In genomic region chr6:44126320-44127149, GRCh38 we compare ENCODE assay signal across 8 cellular contexts. TPM values are rescaled to one million over a fixed set of nuclear protein-coding genes. Genes with fewer than 3 reads are reported as not detected.
DNase-seq lines count a peak whose midpoint lies in the region; ATAC-seq and TF ChIP-seq lines count a peak whose summit lies in the region.

No MANE protein-coding gene starts in this region.

- CTCF ChIA-PET in activated naive CD4-positive, alpha-beta T cell treated with anti-CD3 and anti-CD28 coated beads for 36 hours (lab: Charles Lee), result interaction anchor here (1.2 kb wide), 1 partner anchor 95 kb away, joined by 3 read pairs; no protein-coding TSS in a partner anchor

- peak overlapping the region; percentile 67 for H3K4me3 ChIP-seq in SJCRH30
- H3K4me3 ChIP-seq in parathyroid adenoma (ENCODE audit: low read depth, low read length), result peak overlapping the region; percentile 60
- H3K4me3 ChIP-seq in tibial nerve, result peak overlapping the region; percentile 66 to 97 (median 83)

- peak; percentile 54 for ATAC-seq in GM18868 (IDR thresholded peaks at IDR 0.05; ENCODE audit: unreplicated experiment)
- ATAC-seq in HG03159 (IDR thresholded peaks at IDR 0.05; ENCODE audit: unreplicated experiment), result peak; percentile 61

- peak overlapping the region; percentile 88 for H3K4me3 Mint-ChIP-seq in activated naive CD4-positive, alpha-beta T cell treated with anti-CD3 and anti-CD28 coated beads for 36 hours

- no peaks in the 10 kb centered on the region for H3K27me3 Mint-ChIP-seq in activated naive CD4-positive, alpha-beta T cell treated with anti-CD3 and anti-CD28 coated beads for 36 hours (ENCODE audit: low read depth)

- in situ Hi-C loops in ACHN (cut with HindIII; ENCODE audit: low pct_ligation_motif_present, low pct_unique_long_range_greater_than_20kb, low sequenced_read_pairs), result no loop called here

- no peak for TF ChIP-seq EP300 in tibial nerve (IDR thresholded peaks at IDR 0.05)

- intact Hi-C loops in activated naive CD4-positive, alpha-beta T cell treated with anti-CD3 and anti-CD28 coated beads for 36 hours (cut with micrococcal nuclease), result loop anchor here (1.0 to 2.0 kb wide), 10 partner anchors 25 to 610 kb away; partner anchors contain the start of genes CDC5L, GTPBP2, NFKBIE and POLR1C

- H3K4me1 ChIP-seq in SJCRH30 (peaks cover 11% of the 10 kb centered on the region), parathyroid adenoma (peaks cover 5% of the 10 kb centered on the region), tibial nerve (peaks cover 5 to 58% (median 39%) of the 10 kb centered on the region in 4 donors)

- H2AFZ ChIP-seq in parathyroid adenoma, result peak overlapping the region; percentile 29

- H3K36me3 ChIP-seq in SJCRH30 (no peaks in the 10 kb centered on the region; the same call in 1 of the 2 replicates), parathyroid adenoma (ENCODE audit: control insufficient read depth, insufficient read depth, low read length) (no peaks in the 10 kb centered on the region), tibial nerve (no peaks in the 10 kb centered on the region)

- TF ChIP-seq POLR2A in tibial nerve (IDR thresholded peaks at IDR 0.05), result no peak

- peaks cover 5% of the 10 kb centered on the region for H3K36me3 Mint-ChIP-seq in activated naive CD4-positive, alpha-beta T cell treated with anti-CD3 and anti-CD28 coated beads for 36 hours (ENCODE audit: low read depth)

- peak overlapping the region; percentile 68 for H3K4me2 ChIP-seq in parathyroid adenoma (ENCODE audit: low read length)

- H3K9me3 ChIP-seq in SJCRH30 (replicated peaks) (no peaks in the 10 kb centered on the region), parathyroid adenoma (ENCODE audit: control insufficient read depth, low read length) (no peaks in the 10 kb centered on the region), tibial nerve (no peaks in the 10 kb centered on the region)

- H3K9ac ChIP-seq in parathyroid adenoma, result no peak overlapping the region

- no peaks in the 10 kb centered on the region for H3K9me3 Mint-ChIP-seq in activated naive CD4-positive, alpha-beta T cell treated with anti-CD3 and anti-CD28 coated beads for 36 hours

- WGBS in tibial nerve, 2 donors, result 1 to 2% methylated on average over 30 of the region's 31 CpGs

- DNase-seq in ACHN (peak; percentile 61), SJCRH30 (peak; percentile 59 to 68), globus pallidus (ENCODE audit: low spot score) (peak; percentile 20), tibial nerve (ENCODE audit: low spot score in 2 of 2) (peak in 1 of 2 donors; percentile 25)
- DNase-seq in activated naive CD4-positive, alpha-beta T cell treated with anti-CD3 and anti-CD28 coated beads for 36 hours, result peak; percentile 95

- TF ChIP-seq CTCF in parathyroid adenoma (IDR thresholded peaks at IDR 0.05) (no peak), tibial nerve (IDR thresholded peaks at IDR 0.05) (no peak)

- peak overlapping the region; percentile 93 for H3K27ac Mint-ChIP-seq in activated naive CD4-positive, alpha-beta T cell treated with anti-CD3 and anti-CD28 coated beads for 36 hours

- H3K27ac ChIP-seq in SJCRH30 (peak overlapping the region; percentile 66), parathyroid adenoma (no peak overlapping the region), tibial nerve (peak overlapping the region; percentile 70 to 97 (median 92))

- peaks cover 19% of the 10 kb centered on the region for H3K79me2 ChIP-seq in parathyroid adenoma

- H3K27me3 ChIP-seq in SJCRH30 (no peaks in the 10 kb centered on the region), parathyroid adenoma (ENCODE audit: control insufficient read depth, insufficient read depth, low read length) (no peaks in the 10 kb centered on the region), tibial nerve (no peaks in the 10 kb centered on the region)

- H3K4me1 Mint-ChIP-seq in activated naive CD4-positive, alpha-beta T cell treated with anti-CD3 and anti-CD28 coated beads for 36 hours (ENCODE audit: low read depth), result peaks cover 43% of the 10 kb centered on the region

RNA-seq across cellular contexts. Expression of gene MRPL14, which starts 0.7 kb away (rescaled TPM):
- total RNA-seq in SJCRH30 (2014; rRNA removed; shearing (Covaris generic)), result 58.8 and 73.0 TPM in 2 replicates
- total RNA-seq in activated naive CD4-positive, alpha-beta T cell treated with anti-CD3 and anti-CD28 coated beads for 36 hours, result 10 to 100 TPM; 40.9 to 41.0 TPM
- total RNA-seq in tibial nerve, result 10 to 100 TPM in 3 of 4 donors, 1 to 10 TPM in 1; 8.8 to 36.6 (median 18.9) TPM

RNA-seq across cellular contexts. Expression of gene TMEM63B, which starts 0.8 kb away (rescaled TPM):
- total RNA-seq in SJCRH30 (2014; rRNA removed; shearing (Covaris generic)), result 11.5 TPM in 2 replicates
- total RNA-seq in activated naive CD4-positive, alpha-beta T cell treated with anti-CD3 and anti-CD28 coated beads for 36 hours, result 1 to 10 TPM; 7.8 to 8.3 TPM
- 10 to 100 TPM; 18.6 to 34.5 (median 27.6) TPM for total RNA-seq in tibial nerve

RNA-seq across cellular contexts. Expression of gene CAPN11, which starts 32.1 kb away (rescaled TPM):
- 0.20 and 0.97 TPM in 2 replicates for total RNA-seq in SJCRH30 (2014; rRNA removed; shearing (Covaris generic))
- total RNA-seq in activated naive CD4-positive, alpha-beta T cell treated with anti-CD3 and anti-CD28 coated beads for 36 hours, result not detected
- 1 to 10 TPM in 3 of 4 donors, under 1 TPM in 1; 0.21 to 6.5 (median 4.2) TPM for total RNA-seq in tibial nerve
